In genomic region chr3:16923112-16923511, GRCh38 we compare ENCODE assay signal across 26 cellular contexts. TPM values are rescaled to one million over a fixed set of nuclear protein-coding genes. Genes with fewer than 3 reads are reported as not detected.
DNase-seq lines count a peak whose midpoint lies in the region; ATAC-seq and TF ChIP-seq lines count a peak whose summit lies in the region.
"Had no signal": no experiment of that assay in that cellular context is flagged by ENCODE, and none has a peak within 500 bp of the region (broad histone marks: within the 10 kb centered on the region; RNA-seq: fewer than 3 reads in every experiment).

No MANE protein-coding gene starts in this region.

- peak overlapping the region; percentile 22 for H3K27ac Mint-ChIP-seq in activated naive CD8-positive, alpha-beta T cell
- no peak overlapping the region for H3K27ac Mint-ChIP-seq in activated naive CD8-positive, alpha-beta T cell treated with anti-CD3 and anti-CD28 coated beads for 36 hours
- H3K27ac Mint-ChIP-seq in WTC11: peak overlapping the region; percentile 77
- H3K27ac Mint-ChIP-seq: HFFc6 had no signal

- no peak overlapping the region for H3K4me3 Mint-ChIP-seq in activated naive CD8-positive, alpha-beta T cell
- no peak overlapping the region for H3K4me3 Mint-ChIP-seq in activated naive CD8-positive, alpha-beta T cell treated with anti-CD3 and anti-CD28 coated beads for 36 hours
- H3K4me3 Mint-ChIP-seq in WTC11: no peak overlapping the region
- H3K4me3 Mint-ChIP-seq: HFFc6 had no signal

- no peak overlapping the region for H3K4me3 ChIP-seq in left lung
- H3K4me3 ChIP-seq: K562, MG63 had no signal

- H3K36me3 Mint-ChIP-seq in activated naive CD8-positive, alpha-beta T cell: peaks cover 16% of the 10 kb centered on the region
- H3K36me3 Mint-ChIP-seq in activated naive CD8-positive, alpha-beta T cell treated with anti-CD3 and anti-CD28 coated beads for 36 hours: peaks cover 19% of the 10 kb centered on the region
- H3K36me3 Mint-ChIP-seq in WTC11: peaks cover 12% of the 10 kb centered on the region

- H3K36me3 ChIP-seq in left lung: no peaks in the 10 kb centered on the region
- H3K36me3 ChIP-seq: MG63 had no signal

- peaks cover 60% of the 10 kb centered on the region for H3K4me1 Mint-ChIP-seq in activated naive CD8-positive, alpha-beta T cell (ENCODE audit: low read depth)
- H3K4me1 Mint-ChIP-seq in activated naive CD8-positive, alpha-beta T cell treated with anti-CD3 and anti-CD28 coated beads for 36 hours: peaks cover 31% of the 10 kb centered on the region
- peaks cover 34% of the 10 kb centered on the region for H3K4me1 Mint-ChIP-seq in WTC11

- no peaks in the 10 kb centered on the region for H3K27me3 ChIP-seq in left lung
- H3K27me3 ChIP-seq: MG63 had no signal

- H3K27ac ChIP-seq in left lung: no peak overlapping the region
- H3K27ac ChIP-seq: RWPE1 had no signal

- no peaks in the 10 kb centered on the region for H3K27me3 Mint-ChIP-seq in activated naive CD8-positive, alpha-beta T cell
- no peaks in the 10 kb centered on the region for H3K27me3 Mint-ChIP-seq in activated naive CD8-positive, alpha-beta T cell treated with anti-CD3 and anti-CD28 coated beads for 36 hours
- H3K27me3 Mint-ChIP-seq in WTC11 (ENCODE audit: low read depth): no peaks in the 10 kb centered on the region

- ATAC-seq in WTC11: peak; percentile 94
- ATAC-seq in left lung: no peak
- ATAC-seq: HepG2, K562 had no signal

- POLR2A ChIA-PET in WTC11 (lab: Charles Lee): no interaction called here

- H3K4me1 ChIP-seq in left lung: peaks cover 0 to 5% of the 10 kb centered on the region in 2 donors

- CTCF ChIA-PET in WTC11 (lab: Charles Lee): interaction anchor here (1.1 kb wide), 1 partner anchor 39 kb away, joined by 6 read pairs; the partner anchor contains the start of gene PLCL2

- no peak for DNase-seq in activated naive CD8-positive, alpha-beta T cell treated with anti-CD3 and anti-CD28 coated beads for 36 hours
- DNase-seq in WTC11 (ENCODE audit: low spot score) (no peak), iPS-NIHi7 (ENCODE audit: extremely low spot score) (peak; percentile 37), NCI-H226 (no peak), NCI-H1930 (lab: John Stamatoyannopoulos, UW) (no peak), left lung (no peak)
- DNase-seq: 8988T; AML-193; C1 segment of cervical spinal cord; GF-D8; H7; HFFc6; MG63; NCI-H1417 treated with DMSO at 0.1 percent for 48 hours; NCI-H187; NCI-H2107; NCI-H510A; NCI-H748 treated with DMSO at 0.1 percent for 48 hours; NK-92 treated with Interleukin-12 subunit alpha and Interleukin-12 subunit beta, amount 100 ng/mL, for 24 hours; SIG-M5; SK-N-SH had no signal

- intact Hi-C loops in left lung (cut with DNase I): no loop called here

- H3K9me3 ChIP-seq in left lung: no peaks in the 10 kb centered on the region
- H3K9me3 ChIP-seq: MG63, SK-N-SH had no signal

- H3K9me3 Mint-ChIP-seq in activated naive CD8-positive, alpha-beta T cell (ENCODE audit: low read depth): peaks cover 5% of the 10 kb centered on the region
- H3K9me3 Mint-ChIP-seq in activated naive CD8-positive, alpha-beta T cell treated with anti-CD3 and anti-CD28 coated beads for 36 hours: peaks cover 6% of the 10 kb centered on the region
- H3K9me3 Mint-ChIP-seq in WTC11: peaks cover 18% of the 10 kb centered on the region
- H3K9me3 Mint-ChIP-seq: HFFc6 had no signal

- TF ChIP-seq CTCF in WTC11 (IDR thresholded peaks at IDR 0.05): no peak
- no peak for TF ChIP-seq CTCF in left lung (IDR thresholded peaks at IDR 0.05)

TF ChIP-seq in WTC11, 78 proteins besides CTCF, POLR2A, EP300 and RAD21:
- TF ChIP-seq ZNF232 (CRISPR knock-in tag; IDR thresholded peaks at IDR 0.05): peak; percentile 76; the same call in 1 of the 2 replicates
- TF ChIP-seq MXD4 (CRISPR knock-in tag; IDR thresholded peaks at IDR 0.05; ENCODE audit: borderline replicate concordance): no peak
- no peak for TF ChIP-seq STAT6 (CRISPR knock-in tag; conservative IDR thresholded peaks at IDR 0.05; ENCODE audit: low read depth)
- TF ChIP-seq ESRRA (CRISPR knock-in tag; IDR thresholded peaks at IDR 0.05; ENCODE audit: borderline replicate concordance): no peak
- peak; percentile 69 for TF ChIP-seq USF2 (CRISPR knock-in tag; IDR thresholded peaks at IDR 0.05)

RNA-seq across cellular contexts. Expression of gene PLCL2, which starts 38.4 kb away (rescaled TPM):
- 10 to 100 TPM; 19.1 to 19.6 TPM for total RNA-seq in activated naive CD8-positive, alpha-beta T cell treated with anti-CD3 and anti-CD28 coated beads for 36 hours
- total RNA-seq in WTC11 (2021): 9.1 to 11.8 TPM (median 10.4 TPM) in 3 replicates
- total RNA-seq in left lung: 10 to 100 TPM in 1 of 2 donors, 1 to 10 TPM in 1; 7.8 to 10.1 TPM
- total RNA-seq: HepG2, LHCN-M2 had no signal
